In the genomic region with DNA sequence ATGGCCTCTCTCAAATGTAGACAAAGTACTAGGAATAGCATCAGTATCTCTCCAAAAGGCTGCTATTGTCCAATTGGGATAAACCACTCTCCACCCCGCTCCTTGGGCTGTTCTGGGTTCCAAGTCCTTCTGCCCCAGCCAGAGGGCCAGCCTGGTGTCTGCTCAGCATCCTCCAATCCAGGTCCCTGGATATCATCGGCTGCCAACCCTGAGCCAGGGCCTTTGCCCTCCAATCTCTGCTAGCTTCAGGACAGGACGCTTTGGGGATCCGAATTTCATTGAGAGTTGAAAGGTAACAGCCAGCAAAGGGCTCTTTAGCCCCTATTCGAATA, we compare ENCODE assay signal across 17 cellular contexts.
"Had no signal": no experiment of that assay in that cellular context is flagged by ENCODE, and none has a peak within 500 bp of the region (broad histone marks: within the 10 kb centered on the region; RNA-seq: fewer than 3 reads in every experiment).

No MANE protein-coding gene starts in this region.

- H3K36me3 Mint-ChIP-seq: activated naive CD4-positive, alpha-beta T cell treated with anti-CD3 and anti-CD28 coated beads, Interleukin-2, amount 50 U/mL, for 72 hours; neural progenitor cell; type B pancreatic cell had no signal

- H3K79me2 ChIP-seq: parathyroid adenoma had no signal

- ATAC-seq: activated CD8-positive, alpha-beta T cell treated with anti-CD3 and anti-CD28 coated beads for 36 hours; activated naive CD4-positive, alpha-beta T cell treated with anti-CD3 and anti-CD28 coated beads, Interleukin-2, amount 50 U/mL, for 72 hours; activated T-cell treated with anti-CD3 and anti-CD28 coated beads, Interleukin-2, amount 50 U/mL, for 72 hours had no signal

- H3K36me3 ChIP-seq: brain microvascular endothelial cell, neural progenitor cell had no signal

- FAIRE-seq: kidney, small intestine had no signal

- H3K27ac Mint-ChIP-seq: activated CD8-positive, alpha-beta T cell treated with anti-CD3 and anti-CD28 coated beads for 36 hours; activated naive CD4-positive, alpha-beta T cell treated with anti-CD3 and anti-CD28 coated beads, Interleukin-2, amount 50 U/mL, for 72 hours; activated T-cell treated with anti-CD3 and anti-CD28 coated beads, Interleukin-2, amount 50 U/mL, for 72 hours; endodermal cell; neural progenitor cell; type B pancreatic cell had no signal

- H3K4me3 ChIP-seq: neural progenitor cell had no signal

- H3K9ac ChIP-seq: neural progenitor cell, parathyroid adenoma had no signal

- DNase-seq: activated CD4-positive, alpha-beta T cell treated with anti-CD3 and anti-CD28 coated beads for 4 hours; activated CD8-positive, alpha-beta T cell treated with anti-CD3 and anti-CD28 coated beads for 36 hours; activated gamma-delta T cell; activated T-cell treated with anti-CD3 and anti-CD28 coated beads, Interleukin-2, amount 50 U/mL, for 72 hours; amniotic stem cell; endodermal cell; SHP77 treated with DMSO at 0.1 percent for 48 hours; stimulated activated CD4-positive, alpha-beta T cell treated with anti-CD3 and anti-CD28 coated beads, Interleukin-4, amount 100 ng/mL, for 4 hours; stimulated activated CD8-positive, alpha-beta memory T cell treated with anti-CD3 and anti-CD28 coated beads, Interleukin-4, amount 100 ng/mL, for 48 hours; stimulated activated naive CD4-positive, alpha-beta T cell treated with Interleukin-2 at 50 U/mL for 16 hours had no signal

- H3K4me3 Mint-ChIP-seq: activated CD8-positive, alpha-beta T cell treated with anti-CD3 and anti-CD28 coated beads for 36 hours; activated T-cell treated with anti-CD3 and anti-CD28 coated beads, Interleukin-2, amount 50 U/mL, for 72 hours; endodermal cell; neural progenitor cell had no signal

- H3K27me3 ChIP-seq: brain microvascular endothelial cell, neural progenitor cell had no signal

- H3K4me1 Mint-ChIP-seq: endodermal cell, neural progenitor cell had no signal

- H3K9me3 Mint-ChIP-seq: activated CD8-positive, alpha-beta T cell treated with anti-CD3 and anti-CD28 coated beads for 36 hours; activated naive CD4-positive, alpha-beta T cell treated with anti-CD3 and anti-CD28 coated beads, Interleukin-2, amount 50 U/mL, for 72 hours; activated T-cell treated with anti-CD3 and anti-CD28 coated beads, Interleukin-2, amount 50 U/mL, for 72 hours; endodermal cell; neural progenitor cell; type B pancreatic cell had no signal

- H3K27ac ChIP-seq: brain microvascular endothelial cell, neural progenitor cell, parathyroid adenoma had no signal

- H3K4me1 ChIP-seq: neural progenitor cell, parathyroid adenoma had no signal

- H3K4me2 ChIP-seq: neural progenitor cell had no signal

- H2AFZ ChIP-seq: neural progenitor cell, parathyroid adenoma had no signal
